In genomic region chr6:72616406-72617015, GRCh38 we compare ENCODE assay signal across 8 cellular contexts. TPM values are rescaled to one million over a fixed set of nuclear protein-coding genes. Genes with fewer than 3 reads are reported as not detected.
DNase-seq lines count a peak whose midpoint lies in the region; ATAC-seq and TF ChIP-seq lines count a peak whose summit lies in the region.

No MANE protein-coding gene starts in this region.

- no peaks in the 10 kb centered on the region for H3K36me3 ChIP-seq in tibial nerve

- H3K27me3 ChIP-seq in tibial nerve, result no peaks in the 10 kb centered on the region

- H3K27ac ChIP-seq in tibial nerve, result no peak overlapping the region

- DNase-seq in AML-193 (lab: John Stamatoyannopoulos, UW), result peak; percentile 68 to 78
- DNase-seq in GM13976 (ENCODE audit: low spot score), result peak; percentile 33
- peak; percentile 62 for DNase-seq in SK-MEL-5 (ENCODE audit: low read depth, low spot score)
- DNase-seq in germinal center (ENCODE audit: low spot score), result peak; percentile 29
- no peak for DNase-seq in tibial nerve (ENCODE audit: low spot score in 2 of 2)
- no peak for DNase-seq in activated gamma-delta T cell treated with Interleukin-2 at 50 U/mL for 16 hours
- DNase-seq in UCSD-AML1 (lab: John Stamatoyannopoulos, UW; ENCODE audit: unreplicated experiment), result no peak

- H3K4me1 ChIP-seq in tibial nerve, result peaks cover 0 to 20% (median 6%) of the 10 kb centered on the region in 4 donors

- peak; percentile 43 for TF ChIP-seq CTCF in GM13976 (IDR thresholded peaks at IDR 0.05; ENCODE audit: borderline replicate concordance, control extremely low read depth, extremely low read depth, insufficient read depth, missing control alignments)
- peak; percentile 21 to 51 (median 48) for TF ChIP-seq CTCF in tibial nerve (IDR thresholded peaks at IDR 0.05)

- no peaks in the 10 kb centered on the region for H3K9me3 ChIP-seq in tibial nerve

- no peak for TF ChIP-seq POLR2A in tibial nerve (IDR thresholded peaks at IDR 0.05)

- in situ Hi-C loops in GM13976 (cut with MboI; ENCODE audit: low sequenced_read_pairs, unreplicated experiment) (loop anchor here (10.0 kb wide), 1 partner anchor 518 kb away; no protein-coding TSS in a partner anchor), SK-MEL-5 (cut with HindIII; ENCODE audit: low pct_unique_long_range_greater_than_20kb, low sequenced_read_pairs) (loop anchor here (25.0 kb wide), 1 partner anchor 521 kb away; no protein-coding TSS in a partner anchor)

- no peak for TF ChIP-seq EP300 in tibial nerve (IDR thresholded peaks at IDR 0.05)

- H3K4me3 ChIP-seq in tibial nerve, result no peak overlapping the region

- 39 to 42% methylated on average over 3 of the region's 3 CpGs for WGBS in tibial nerve, 2 donors

- no peak for ATAC-seq in GM19035 (IDR thresholded peaks at IDR 0.05; ENCODE audit: unreplicated experiment)

RNA-seq across cellular contexts. Expression of gene KCNQ5, which starts 5.4 kb away (rescaled TPM):
- total RNA-seq in SK-MEL-5 (2014; rRNA removed; shearing (Covaris generic)), result 13.9 and 24.1 TPM in 2 replicates
- polyA plus RNA-seq in SK-MEL-5 (2015; cell fraction: cytosol; rRNA removed), result 21.7 and 38.0 TPM in 2 replicates
- 13.5 and 16.7 TPM in 2 replicates for polyA plus RNA-seq in SK-MEL-5 (2015; cell fraction: nucleus; rRNA removed)
- total RNA-seq in tibial nerve, result 1 to 10 TPM in 1 of 4 donors, under 1 TPM in 2, not detected in 1; 0.21 to 1.1 (median 0.59) TPM

Comparison
In these comparisons a context has a peak if more than half of its experiments do, and no peak if none do; other contexts are left out.
1. DNase-seq: peak in AML-193 (2 of 2), GM13976 (single experiment), SK-MEL-5 (single experiment) and germinal center (single experiment); none in tibial nerve (0 of 2), activated gamma-delta T cell treated with Interleukin-2 at 50 U/mL for 16 hours (single experiment) and UCSD-AML1 (single experiment).